ENCODE assay signal across 10 cellular contexts in genomic region chr5:93570294-93571110, GRCh38. TPM values are rescaled to one million over a fixed set of nuclear protein-coding genes. Genes with fewer than 3 reads are reported as not detected.
DNase-seq lines count a peak whose midpoint lies in the region; ATAC-seq and TF ChIP-seq lines count a peak whose summit lies in the region.
"Had no signal": no experiment of that assay in that cellular context is flagged by ENCODE, and none has a peak within 500 bp of the region (broad histone marks: within the 10 kb centered on the region; RNA-seq: fewer than 3 reads in every experiment).

No MANE protein-coding gene starts in this region.

- no peak overlapping the region for H3K4ac ChIP-seq in mesendoderm (ENCODE audit: low read depth, low read length)

- peak overlapping the region; percentile 40; the same call in 1 of the 2 replicates for H3K4me3 ChIP-seq in BLaER1
- H3K4me3 ChIP-seq in mesendoderm (ENCODE audit: low read length): no peak overlapping the region
- peak overlapping the region in 2 of 4 donors; percentile 18 to 29 for H3K4me3 ChIP-seq in tibial nerve

- WGBS in mesendoderm (ENCODE audit: extremely low coverage, insufficient coverage, low lambda C conversion rate): no CpG with 5 or more reads among the region's 69 CpGs
- 52 to 63% methylated on average over 48 to 49 of the region's 69 CpGs for WGBS in tibial nerve, 2 donors

- H3K9me3 Mint-ChIP-seq in activated T-cell treated with anti-CD3 and anti-CD28 coated beads, Interleukin-2, amount 50 U/mL, for 72 hours: no peaks in the 10 kb centered on the region

- H3K9ac ChIP-seq in BLaER1: no peak overlapping the region
- peak overlapping the region; percentile 37 for H3K9ac ChIP-seq in mesendoderm (ENCODE audit: low read length)

- H3K27ac ChIP-seq in BLaER1 (no peak overlapping the region), mesendoderm (ENCODE audit: low read depth, low read length) (no peak overlapping the region), tibial nerve (peak overlapping the region in 1 of 4 donors; percentile 20)

- H2BK15ac ChIP-seq in mesendoderm (replicated peaks; ENCODE audit: low read depth): no peak overlapping the region

- H3K27me3 ChIP-seq in BLaER1: peaks cover 81% of the 10 kb centered on the region
- H3K27me3 ChIP-seq in mesendoderm (ENCODE audit: insufficient read depth, low read length, poor library complexity): peaks cover 58% of the 10 kb centered on the region
- H3K27me3 ChIP-seq in tibial nerve: no peaks in the 10 kb centered on the region

- H3K9me3 ChIP-seq in BLaER1 (peaks cover 47% of the 10 kb centered on the region), tibial nerve (peaks cover 0 to 2% (median 0%) of the 10 kb centered on the region in 4 donors)

- peak overlapping the region; percentile 74 for H3K56ac ChIP-seq in mesendoderm (ENCODE audit: low read length)

- H4K8ac ChIP-seq in mesendoderm (ENCODE audit: low read depth, low read length): no peak overlapping the region

- no peak for TF ChIP-seq POLR2A in tibial nerve (IDR thresholded peaks at IDR 0.05)

- H3K36me3 Mint-ChIP-seq in activated T-cell treated with anti-CD3 and anti-CD28 coated beads, Interleukin-2, amount 50 U/mL, for 72 hours (ENCODE audit: insufficient read depth in 2 of 2): no peaks in the 10 kb centered on the region

- H2AK5ac ChIP-seq in mesendoderm (ENCODE audit: low read length): no peak overlapping the region

- H3K27ac Mint-ChIP-seq in activated T-cell treated with anti-CD3 and anti-CD28 coated beads, Interleukin-2, amount 50 U/mL, for 72 hours: no peak overlapping the region

- no peak overlapping the region for H4K5ac ChIP-seq in mesendoderm (ENCODE audit: low read length)

- no peak overlapping the region for H3K23ac ChIP-seq in mesendoderm (ENCODE audit: low read length)

- H3K79me1 ChIP-seq in mesendoderm (ENCODE audit: low read length): no peaks in the 10 kb centered on the region

- peaks cover 28% of the 10 kb centered on the region; the same call in 1 of the 2 replicates for H4K20me1 ChIP-seq in BLaER1

- H3K18ac ChIP-seq in mesendoderm (ENCODE audit: low read length): peak overlapping the region; percentile 4

- no peak for DNase-seq in activated T-cell treated with anti-CD3 and anti-CD28 coated beads, Interleukin-2, amount 50 U/mL, for 72 hours
- DNase-seq in mesendoderm (no peak), hippocampal formation (lab: John Stamatoyannopoulos, UW) (no peak), GM13976 (ENCODE audit: low spot score) (no peak), GM19238 (ENCODE audit: insufficient read length, low spot score) (no peak), tibial nerve (ENCODE audit: low spot score in 2 of 2) (no peak)
- DNase-seq: Kasumi-1, SHP77 had no signal

- H3K4me1 Mint-ChIP-seq in activated T-cell treated with anti-CD3 and anti-CD28 coated beads, Interleukin-2, amount 50 U/mL, for 72 hours (ENCODE audit: low read depth): peaks cover 24% of the 10 kb centered on the region

- peak overlapping the region; percentile 53 to 69 for H3K4me3 Mint-ChIP-seq in activated T-cell treated with anti-CD3 and anti-CD28 coated beads, Interleukin-2, amount 50 U/mL, for 72 hours

- in situ Hi-C loops in GM13976 (cut with MboI; ENCODE audit: low sequenced_read_pairs, unreplicated experiment): no loop called here

- H3K36me3 ChIP-seq in BLaER1 (no peaks in the 10 kb centered on the region), mesendoderm (ENCODE audit: control insufficient read depth, insufficient read depth, low read length) (no peaks in the 10 kb centered on the region), tibial nerve (peaks cover 0 to 30% (median 0%) of the 10 kb centered on the region in 3 donors)

- no peak overlapping the region for H2BK120ac ChIP-seq in mesendoderm (ENCODE audit: low read depth, low read length)

- H3K4me1 ChIP-seq in BLaER1 (no peaks in the 10 kb centered on the region), mesendoderm (ENCODE audit: control insufficient read depth, low read depth, low read length) (peaks cover 4% of the 10 kb centered on the region), tibial nerve (peaks cover 0 to 60% (median 21%) of the 10 kb centered on the region in 4 donors)

- no peak for TF ChIP-seq EP300 in tibial nerve (IDR thresholded peaks at IDR 0.05)

- no peaks in the 10 kb centered on the region for H3K79me2 ChIP-seq in mesendoderm (ENCODE audit: control insufficient read depth, insufficient read depth, low read length)

- ATAC-seq in GM21390 (IDR thresholded peaks at IDR 0.05; ENCODE audit: unreplicated experiment): peak; percentile 54
- peak; percentile 67 to 78 for ATAC-seq in activated T-cell treated with anti-CD3 and anti-CD28 coated beads, Interleukin-2, amount 50 U/mL, for 72 hours (replicated peaks in 1 of 2)

- peaks cover 78% of the 10 kb centered on the region for H3K27me3 Mint-ChIP-seq in activated T-cell treated with anti-CD3 and anti-CD28 coated beads, Interleukin-2, amount 50 U/mL, for 72 hours (ENCODE audit: low read depth)

- TF ChIP-seq CTCF in GM13976 (IDR thresholded peaks at IDR 0.05; ENCODE audit: borderline replicate concordance, control extremely low read depth, extremely low read depth, insufficient read depth, missing control alignments): no peak
- TF ChIP-seq CTCF in tibial nerve (IDR thresholded peaks at IDR 0.05): no peak

- H3K4me2 ChIP-seq in BLaER1 (no peak overlapping the region), mesendoderm (ENCODE audit: low read length) (peak overlapping the region; percentile 28)

- H2BK5ac ChIP-seq in mesendoderm (ENCODE audit: low read length): no peak overlapping the region

RNA-seq across cellular contexts. Expression of gene NR2F1-AS1, which starts 10.5 kb away (rescaled TPM):
- total RNA-seq in activated T-cell treated with anti-CD3 and anti-CD28 coated beads, Interleukin-2, amount 50 U/mL, for 72 hours: under 1 TPM; 0.41 to 0.93 TPM
- polyA plus RNA-seq in mesendoderm (2013, experiment 1 of 2): 0.53 TPM
- 0.66 TPM for polyA plus RNA-seq in mesendoderm (2013, experiment 2 of 2)
- total RNA-seq in tibial nerve: 10 to 100 TPM; 13.5 to 38.4 (median 35.4) TPM

RNA-seq across cellular contexts. Expression of gene NR2F1, which starts 12.5 kb away (rescaled TPM):
- total RNA-seq in activated T-cell treated with anti-CD3 and anti-CD28 coated beads, Interleukin-2, amount 50 U/mL, for 72 hours: not detected
- polyA plus RNA-seq in mesendoderm (2013, experiment 1 of 2): not detected
- not detected for polyA plus RNA-seq in mesendoderm (2013, experiment 2 of 2)
- total RNA-seq in tibial nerve: 10 to 100 TPM; 64.9 to 81.3 (median 67.6) TPM

Comparison
In these comparisons a context has a peak if more than half of its experiments do, and no peak if none do; other contexts are left out.
1. RNA of gene NR2F1-AS1, which starts 10.5 kb away (total RNA-seq): 13.5 to 38.4 TPM in tibial nerve; 0.41 to 0.93 TPM in activated T-cell treated with anti-CD3 and anti-CD28 coated beads, Interleukin-2, amount 50 U/mL, for 72 hours; every median in the first group is over 4 times any median in the second.
2. RNA of gene NR2F1, which starts 12.5 kb away (total RNA-seq): 64.9 to 81.3 TPM in tibial nerve; not detected in activated T-cell treated with anti-CD3 and anti-CD28 coated beads, Interleukin-2, amount 50 U/mL, for 72 hours; every median in the first group is over 10 times any median in the second.